In the genomic region with DNA sequence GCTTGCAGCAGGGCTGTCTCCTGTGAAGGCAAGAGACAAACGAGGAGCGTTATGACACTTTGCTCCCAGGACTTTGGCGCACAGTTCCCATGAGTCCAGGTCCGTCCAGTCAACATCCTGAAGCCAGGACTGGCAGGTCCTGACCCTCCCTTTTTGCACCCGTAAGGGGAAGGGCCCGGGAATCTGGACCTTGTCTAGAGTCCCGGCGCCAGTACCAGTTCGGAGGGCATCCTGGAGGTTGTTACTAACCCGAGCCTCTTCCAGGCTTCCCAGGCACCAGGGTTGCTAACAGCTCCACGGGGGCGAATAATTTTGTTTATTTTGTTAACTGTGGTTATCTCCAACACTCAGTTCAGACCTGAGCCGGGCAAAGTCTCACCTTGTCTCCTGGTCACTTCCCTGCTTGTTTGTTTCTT, we compare ENCODE assay signal across 8 cellular contexts. TPM values are rescaled to one million over a fixed set of nuclear protein-coding genes. Genes with fewer than 3 reads are reported as not detected.
A peak's percentile ranks its signal among the peaks of the same experiment; 100 is the strongest.
DNase-seq lines count a peak whose midpoint lies in the region; ATAC-seq and TF ChIP-seq lines count a peak whose summit lies in the region.

No MANE protein-coding gene starts in this region.

- peaks cover 4% of the 10 kb centered on the region for H3K27me3 Mint-ChIP-seq in CD4-positive, CD25-positive, alpha-beta regulatory T cell

- no peaks in the 10 kb centered on the region for H3K9me3 Mint-ChIP-seq in CD4-positive, CD25-positive, alpha-beta regulatory T cell

- DNase-seq in CD4-positive, CD25-positive, alpha-beta regulatory T cell, result no peak
- DNase-seq in MG63, result no peak
- DNase-seq in colonic mucosa, result peak; percentile 55
- no peak for DNase-seq in lung (ENCODE audit: low spot score)
- DNase-seq in tibial nerve (ENCODE audit: low spot score in 2 of 2), result peak in 1 of 2 donors; percentile 15
- no peak for DNase-seq in HK-2 (ENCODE audit: unreplicated experiment)

- H3K4me3 Mint-ChIP-seq in CD4-positive, CD25-positive, alpha-beta regulatory T cell, result peak overlapping the region; percentile 89 to 94 (median 92)

- H3K27ac ChIP-seq in CD4-positive, CD25-positive, alpha-beta regulatory T cell (ENCODE audit: insufficient read depth, low read length, poor library complexity, severe bottlenecking), result peak overlapping the region; percentile 71
- H3K27ac ChIP-seq in colonic mucosa, result peak overlapping the region; percentile 86
- H3K27ac ChIP-seq in lung (ENCODE audit: low read depth in 1 of 2, low read length in 1 of 2), result peak overlapping the region; percentile 79 to 89
- peak overlapping the region; percentile 79 to 97 (median 92) for H3K27ac ChIP-seq in tibial nerve

- H3K27me3 ChIP-seq in CD4-positive, CD25-positive, alpha-beta regulatory T cell (ENCODE audit: control insufficient read depth, insufficient read depth, low read length), result peaks cover 4% of the 10 kb centered on the region
- H3K27me3 ChIP-seq in MG63 (no peaks in the 10 kb centered on the region), colonic mucosa (no peaks in the 10 kb centered on the region), lung (ENCODE audit: control insufficient read depth, insufficient read depth) (no peaks in the 10 kb centered on the region), tibial nerve (no peaks in the 10 kb centered on the region)

- no peak for TF ChIP-seq EP300 in tibial nerve (IDR thresholded peaks at IDR 0.05)

- WGBS in lung, 2 donors, result 10 to 19% methylated on average over 13 of the region's 13 CpGs
- 2 to 12% methylated on average over 11 to 13 of the region's 13 CpGs for WGBS in tibial nerve, 2 donors

- H3K36me3 ChIP-seq in CD4-positive, CD25-positive, alpha-beta regulatory T cell (ENCODE audit: control insufficient read depth, insufficient read depth, low read length), result peaks cover 2% of the 10 kb centered on the region
- H3K36me3 ChIP-seq in MG63 (peaks cover 6% of the 10 kb centered on the region; the same call in 1 of the 2 replicates), colonic mucosa (no peaks in the 10 kb centered on the region), lung (ENCODE audit: control insufficient read depth in 2 of 2, insufficient read depth in 2 of 2, low read length in 2 of 2) (no peaks in the 10 kb centered on the region), tibial nerve (no peaks in the 10 kb centered on the region)

- intact Hi-C loops in colonic mucosa (cut with DNase I), result loop anchor here (10.0 kb wide), 3 partner anchors 109 to 379 kb away; a partner anchor contains a TSS

- TF ChIP-seq POLR2A in tibial nerve (IDR thresholded peaks at IDR 0.05), result no peak

- peaks cover 14 to 47% (median 37%) of the 10 kb centered on the region in 4 donors for H3K4me1 Mint-ChIP-seq in CD4-positive, CD25-positive, alpha-beta regulatory T cell

- H3K27ac Mint-ChIP-seq in CD4-positive, CD25-positive, alpha-beta regulatory T cell, result peak overlapping the region; percentile 89 to 93 (median 92)

- no peak for ATAC-seq in CD4-positive, CD25-positive, alpha-beta regulatory T cell (ENCODE audit: low read depth in 2 of 2)
- ATAC-seq in lung (ENCODE audit: insufficient read depth, low FRiP score), result peak; percentile 12
- ATAC-seq in HG03442 (IDR thresholded peaks at IDR 0.05; ENCODE audit: unreplicated experiment), result no peak
- no peak for ATAC-seq in HG02588 (IDR thresholded peaks at IDR 0.05; ENCODE audit: unreplicated experiment)

- TF ChIP-seq CTCF in colonic mucosa (IDR thresholded peaks at IDR 0.05) (no peak), lung (IDR thresholded peaks at IDR 0.05; ENCODE audit: control extremely low read depth, extremely low read depth) (no peak), tibial nerve (IDR thresholded peaks at IDR 0.05) (no peak)

- peaks cover 20% of the 10 kb centered on the region for H3K4me1 ChIP-seq in CD4-positive, CD25-positive, alpha-beta regulatory T cell (ENCODE audit: control insufficient read depth, insufficient read depth, low read length, poor library complexity, severe bottlenecking)
- no peaks in the 10 kb centered on the region for H3K4me1 ChIP-seq in colonic mucosa
- H3K4me1 ChIP-seq in lung (ENCODE audit: control insufficient read depth in 2 of 2, insufficient read depth in 2 of 2, low read length in 2 of 2), result peaks cover 0 to 15% of the 10 kb centered on the region in 2 donors
- peaks cover 0 to 58% (median 4%) of the 10 kb centered on the region in 4 donors for H3K4me1 ChIP-seq in tibial nerve

- peaks cover 11% of the 10 kb centered on the region for H3K36me3 Mint-ChIP-seq in CD4-positive, CD25-positive, alpha-beta regulatory T cell

- H3K4me3 ChIP-seq in CD4-positive, CD25-positive, alpha-beta regulatory T cell (ENCODE audit: low read depth, low read length), result peak overlapping the region; percentile 75
- peak overlapping the region; percentile 96 for H3K4me3 ChIP-seq in MG63
- peak overlapping the region; percentile 87 for H3K4me3 ChIP-seq in colonic mucosa
- peak overlapping the region; percentile 55 for H3K4me3 ChIP-seq in lung
- H3K4me3 ChIP-seq in tibial nerve, result peak overlapping the region; percentile 82 to 92 (median 84)

- H3K9me3 ChIP-seq in CD4-positive, CD25-positive, alpha-beta regulatory T cell (ENCODE audit: control insufficient read depth in 2 of 2, low read length in 2 of 2), result no peaks in the 10 kb centered on the region
- H3K9me3 ChIP-seq in MG63 (no peaks in the 10 kb centered on the region), colonic mucosa (no peaks in the 10 kb centered on the region), lung (ENCODE audit: control insufficient read depth in 2 of 2, insufficient read depth in 1 of 2, low read length in 1 of 2) (no peaks in the 10 kb centered on the region), tibial nerve (no peaks in the 10 kb centered on the region)

- peak overlapping the region; percentile 45 to 86 for H3K9ac ChIP-seq in colonic mucosa (ENCODE audit: low read depth in 2 of 2, low read length in 2 of 2)

RNA-seq across cellular contexts. Expression of a gene that starts 0.7 kb away (rescaled TPM):
- 15.7 TPM for total RNA-seq in CD4-positive, CD25-positive, alpha-beta regulatory T cell
- 10 to 100 TPM; 33.7 to 49.7 (median 37.2) TPM for polyA plus RNA-seq in CD4-positive, CD25-positive, alpha-beta regulatory T cell
- 12.0 and 25.7 TPM in 2 replicates for total RNA-seq in MG63 (2014; rRNA removed; shearing (Covaris generic); ENCODE audit: low replicate concordance)
- 10 to 100 TPM; 12.9 to 22.0 TPM for total RNA-seq in colonic mucosa
- total RNA-seq in lung, result 10 to 100 TPM in 1 of 2 donors, 1 to 10 TPM in 1; 8.0 to 18.5 TPM
- 10 to 100 TPM in 1 of 2 donors, 1 to 10 TPM in 1; 8.2 to 39.9 TPM for polyA plus RNA-seq in lung
- 10 to 100 TPM in 3 of 4 donors, 1 to 10 TPM in 1; 8.4 to 20.5 (median 15.4) TPM for total RNA-seq in tibial nerve
